Comparison of ENCODE assay signal across 1 cellular context in genomic region chr5:141618804-141619554, GRCh38.
TF ChIP-seq lines count a peak whose summit lies in the region.

Gene DIAPH1, minus strand, starts transcription at chr5:141619000. Its CDS starts 86 bp downstream, at chr5:141618914.

TF ChIP-seq in K562, 482 proteins besides CTCF, POLR2A, EP300 and RAD21 (continued from another document):
- TF ChIP-seq ELF2 (CRISPR knock-in tag; IDR thresholded peaks at IDR 0.05) (peak; percentile 99), PTBP1 (IDR thresholded peaks at IDR 0.05; ENCODE audit: low read depth, low read length) (0 out of 2 replicates have a peak, but pooled peaks have one; percentile 35), NR4A1 (CRISPR knock-in tag; IDR thresholded peaks at IDR 0.05) (peak; percentile 74; the same call in 1 of the 2 replicates), NR4A1 (tag; IDR thresholded peaks at IDR 0.05) (no peak), ZNF507 (tag; conservative IDR thresholded peaks at IDR 0.05) (no peak), RBM34 (IDR thresholded peaks at IDR 0.05; ENCODE audit: borderline replicate concordance, insufficient read depth, low read length) (no peak), BMI1 (IDR thresholded peaks at IDR 0.05; ENCODE audit: low read length) (no peak), CBFA2T2 (conservative IDR thresholded peaks at IDR 0.05) (peak; percentile 28), ZNF384 (IDR thresholded peaks at IDR 0.05; ENCODE audit: low read depth, low read length) (peak; percentile 60), ZNF263 (CRISPR knock-in tag; IDR thresholded peaks at IDR 0.05; ENCODE audit: borderline replicate concordance) (peak; percentile 37; the same call in 1 of the 2 replicates), ZEB2 (IDR thresholded peaks at IDR 0.05) (peak; percentile 63; the same call in 1 of the 2 replicates), HDAC2 (IDR thresholded peaks at IDR 0.05) (0 out of 2 replicates have a peak, but pooled peaks have one; percentile 55), FIP1L1 (IDR thresholded peaks at IDR 0.05; ENCODE audit: low read depth, low read length, poor library complexity, severe bottlenecking) (peak; percentile 92), SAP30 (IDR thresholded peaks at IDR 0.05; ENCODE audit: borderline replicate concordance, insufficient read depth, low read depth, low read length, poor library complexity, severe bottlenecking) (peak; percentile 40), BRD9 (IDR thresholded peaks at IDR 0.05; ENCODE audit: low read depth, partially characterized antibody) (no peak), HDGF (IDR thresholded peaks at IDR 0.05) (no peak), MEF2A (IDR thresholded peaks at IDR 0.05; ENCODE audit: control insufficient read depth, low read depth, low read length) (0 out of 2 replicates have a peak, but pooled peaks have one; percentile 32), ID3 (CRISPR knock-in tag; IDR thresholded peaks at IDR 0.05) (no peak), ID3 (tag; IDR thresholded peaks at IDR 0.05) (0 out of 2 replicates have a peak, but pooled peaks have one; percentile 32), NEUROD1 (IDR thresholded peaks at IDR 0.05; ENCODE audit: borderline replicate concordance, low read depth, low read length, partially characterized antibody) (peak; percentile 87), GTF2F1 (IDR thresholded peaks at IDR 0.05; ENCODE audit: low read depth, low read length) (0 out of 2 replicates have a peak, but pooled peaks have one; percentile 70), PHF21A (IDR thresholded peaks at IDR 0.05; ENCODE audit: borderline replicate concordance, low read depth) (no peak), RNF2 (IDR thresholded peaks at IDR 0.05) (peak; percentile 88)
- TF ChIP-seq, protein P1, sequence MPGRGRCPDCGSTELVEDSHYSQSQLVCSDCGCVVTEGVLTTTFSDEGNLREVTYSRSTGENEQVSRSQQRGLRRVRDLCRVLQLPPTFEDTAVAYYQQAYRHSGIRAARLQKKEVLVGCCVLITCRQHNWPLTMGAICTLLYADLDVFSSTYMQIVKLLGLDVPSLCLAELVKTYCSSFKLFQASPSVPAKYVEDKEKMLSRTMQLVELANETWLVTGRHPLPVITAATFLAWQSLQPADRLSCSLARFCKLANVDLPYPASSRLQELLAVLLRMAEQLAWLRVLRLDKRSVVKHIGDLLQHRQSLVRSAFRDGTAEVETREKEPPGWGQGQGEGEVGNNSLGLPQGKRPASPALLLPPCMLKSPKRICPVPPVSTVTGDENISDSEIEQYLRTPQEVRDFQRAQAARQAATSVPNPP (IDR thresholded peaks at IDR 0.05; ENCODE audit: borderline replicate concordance, insufficient read depth, insufficient read length), result no peak
- TF ChIP-seq, protein P2, sequence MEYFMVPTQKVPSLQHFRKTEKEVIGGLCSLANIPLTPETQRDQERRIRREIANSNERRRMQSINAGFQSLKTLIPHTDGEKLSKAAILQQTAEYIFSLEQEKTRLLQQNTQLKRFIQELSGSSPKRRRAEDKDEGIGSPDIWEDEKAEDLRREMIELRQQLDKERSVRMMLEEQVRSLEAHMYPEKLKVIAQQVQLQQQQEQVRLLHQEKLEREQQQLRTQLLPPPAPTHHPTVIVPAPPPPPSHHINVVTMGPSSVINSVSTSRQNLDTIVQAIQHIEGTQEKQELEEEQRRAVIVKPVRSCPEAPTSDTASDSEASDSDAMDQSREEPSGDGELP (CRISPR knock-in tag; IDR thresholded peaks at IDR 0.05; ENCODE audit: borderline replicate concordance), result peak; percentile 92
- TF ChIP-seq, protein P3, sequence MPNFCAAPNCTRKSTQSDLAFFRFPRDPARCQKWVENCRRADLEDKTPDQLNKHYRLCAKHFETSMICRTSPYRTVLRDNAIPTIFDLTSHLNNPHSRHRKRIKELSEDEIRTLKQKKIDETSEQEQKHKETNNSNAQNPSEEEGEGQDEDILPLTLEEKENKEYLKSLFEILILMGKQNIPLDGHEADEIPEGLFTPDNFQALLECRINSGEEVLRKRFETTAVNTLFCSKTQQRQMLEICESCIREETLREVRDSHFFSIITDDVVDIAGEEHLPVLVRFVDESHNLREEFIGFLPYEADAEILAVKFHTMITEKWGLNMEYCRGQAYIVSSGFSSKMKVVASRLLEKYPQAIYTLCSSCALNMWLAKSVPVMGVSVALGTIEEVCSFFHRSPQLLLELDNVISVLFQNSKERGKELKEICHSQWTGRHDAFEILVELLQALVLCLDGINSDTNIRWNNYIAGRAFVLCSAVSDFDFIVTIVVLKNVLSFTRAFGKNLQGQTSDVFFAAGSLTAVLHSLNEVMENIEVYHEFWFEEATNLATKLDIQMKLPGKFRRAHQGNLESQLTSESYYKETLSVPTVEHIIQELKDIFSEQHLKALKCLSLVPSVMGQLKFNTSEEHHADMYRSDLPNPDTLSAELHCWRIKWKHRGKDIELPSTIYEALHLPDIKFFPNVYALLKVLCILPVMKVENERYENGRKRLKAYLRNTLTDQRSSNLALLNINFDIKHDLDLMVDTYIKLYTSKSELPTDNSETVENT (CRISPR knock-in tag; IDR thresholded peaks at IDR 0.05), result 0 out of 2 replicates have a peak, but pooled peaks have one; percentile 13
- TF ChIP-seq, protein P4, sequence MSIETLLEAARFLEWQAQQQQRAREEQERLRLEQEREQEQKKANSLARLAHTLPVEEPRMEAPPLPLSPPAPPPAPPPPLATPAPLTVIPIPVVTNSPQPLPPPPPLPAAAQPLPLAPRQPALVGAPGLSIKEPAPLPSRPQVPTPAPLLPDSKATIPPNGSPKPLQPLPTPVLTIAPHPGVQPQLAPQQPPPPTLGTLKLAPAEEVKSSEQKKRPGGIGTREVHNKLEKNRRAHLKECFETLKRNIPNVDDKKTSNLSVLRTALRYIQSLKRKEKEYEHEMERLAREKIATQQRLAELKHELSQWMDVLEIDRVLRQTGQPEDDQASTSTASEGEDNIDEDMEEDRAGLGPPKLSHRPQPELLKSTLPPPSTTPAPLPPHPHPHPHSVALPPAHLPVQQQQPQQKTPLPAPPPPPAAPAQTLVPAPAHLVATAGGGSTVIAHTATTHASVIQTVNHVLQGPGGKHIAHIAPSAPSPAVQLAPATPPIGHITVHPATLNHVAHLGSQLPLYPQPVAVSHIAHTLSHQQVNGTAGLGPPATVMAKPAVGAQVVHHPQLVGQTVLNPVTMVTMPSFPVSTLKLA (conservative IDR thresholded peaks at IDR 0.05), result peak; percentile 99
